ENCODE assay signal across 9 cellular contexts in the genomic region with DNA sequence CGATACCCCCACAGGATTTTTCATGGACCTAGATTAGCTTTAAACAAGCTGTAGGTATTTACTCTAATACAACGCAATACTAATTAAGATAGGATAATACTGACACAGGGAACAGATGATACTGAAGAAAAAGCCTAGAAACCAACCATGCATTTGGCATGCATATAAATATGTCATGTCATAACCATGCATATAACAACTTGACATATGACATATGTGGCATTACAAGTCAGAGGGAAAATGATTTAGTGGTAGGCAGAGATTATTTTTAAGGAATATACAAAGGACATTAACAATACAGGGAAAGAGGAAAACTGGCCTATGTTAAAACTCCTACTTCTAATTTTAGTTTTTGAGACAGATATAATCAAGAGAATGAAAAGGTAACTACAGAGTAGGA. TPM values are rescaled to one million over a fixed set of nuclear protein-coding genes. Genes with fewer than 3 reads are reported as not detected.
"Had no signal": no experiment of that assay in that cellular context is flagged by ENCODE, and none has a peak within 500 bp of the region (broad histone marks: within the 10 kb centered on the region; RNA-seq: fewer than 3 reads in every experiment).

No MANE protein-coding gene starts in this region.

- H3K9me3 Mint-ChIP-seq: GM23338, H9 had no signal

- FAIRE-seq: H1, H54, HTR-8/SVneo, K562 had no signal

- H3K4me1 Mint-ChIP-seq: GM23338, H9 had no signal

- H2AFZ ChIP-seq: GM23338 had no signal

- H3K27ac Mint-ChIP-seq: GM23338, H9 had no signal

- H3K4me3 ChIP-seq: GM23338, K562 had no signal

- ATAC-seq: GM23338, K562 had no signal

- H3K4me2 ChIP-seq: GM23338 had no signal

- H3K4me3 Mint-ChIP-seq: GM23338, H9 had no signal

- DNase-seq: H9, HCEC 1CT, IMR-90, KG1 had no signal

RNA-seq across cellular contexts. Expression of a gene that starts 32.2 kb away (rescaled TPM):
- polyA plus RNA-seq: IMR-90, K562 had no signal
